ENCODE assay signal across 16 cellular contexts in genomic region chr9:109448223-109448622, GRCh38. TPM values are rescaled to one million over a fixed set of nuclear protein-coding genes. Genes with fewer than 3 reads are reported as not detected.
DNase-seq lines count a peak whose midpoint lies in the region; ATAC-seq and TF ChIP-seq lines count a peak whose summit lies in the region.
"Had no signal": no experiment of that assay in that cellular context is flagged by ENCODE, and none has a peak within 500 bp of the region (broad histone marks: within the 10 kb centered on the region; RNA-seq: fewer than 3 reads in every experiment).

No MANE protein-coding gene starts in this region.

- TF ChIP-seq CTCF in Loucy (conservative IDR thresholded peaks at IDR 0.05; ENCODE audit: low read length) (no peak), MCF 10A (IDR thresholded peaks at IDR 0.05; ENCODE audit: unreplicated experiment) (no peak)

- peaks cover 28% of the 10 kb centered on the region for H3K4me1 Mint-ChIP-seq in MCF 10A (ENCODE audit: insufficient read depth, unreplicated experiment)

- H3K36me3 ChIP-seq in BLaER1 treated with 17β-estradiol and CSF1 and Interleukin-3, amounts not matched to agents 10 nM and 100 nM = no peaks in the 10 kb centered on the region
- H3K36me3 ChIP-seq in Loucy (ENCODE audit: insufficient read depth, low read length) (no peaks in the 10 kb centered on the region), mesodermal cell (ENCODE audit: control insufficient read depth, insufficient read depth, low read length) (no peaks in the 10 kb centered on the region)

- H3K27me3 Mint-ChIP-seq in MCF 10A (ENCODE audit: insufficient read depth, unreplicated experiment) = no peaks in the 10 kb centered on the region
- H3K27me3 Mint-ChIP-seq: progenitor cell of endocrine pancreas had no signal

- H3K27ac Mint-ChIP-seq in MCF 10A (ENCODE audit: low read depth, unreplicated experiment) = peak overlapping the region; percentile 8
- H3K27ac Mint-ChIP-seq: CD8-positive, alpha-beta T cell; progenitor cell of endocrine pancreas; stimulated activated effector memory CD8-positive, alpha-beta T cell treated with anti-CD3 and anti-CD28 coated beads, Interleukin-12 subunit alpha, Interleukin-12 subunit beta, amount 100 ng/mL, for 72 hours had no signal

- DNase-seq in MCF 10A (ENCODE audit: unreplicated experiment) (no peak), NCI-H1105 treated with DMSO at 0.1 percent for 48 hours (lab: John Stamatoyannopoulos, UW) (no peak)
- DNase-seq: activated T-cell treated with anti-CD3 and anti-CD28 coated beads, Interleukin-2, amount 50 U/mL, for 1 hour; body of pancreas; CD8-positive, alpha-beta T cell; mucosa of descending colon; NCI-H1048; NCI-H510A had no signal

- no peaks in the 10 kb centered on the region for H3K9me2 ChIP-seq in Loucy (replicated peaks; ENCODE audit: low read depth, low read length)

- H3K9ac ChIP-seq in BLaER1 treated with 17β-estradiol and CSF1 and Interleukin-3, amounts not matched to agents 10 nM and 100 nM = peak overlapping the region in 1 of 11 experiments; percentile 17; a peak in 1 of 22 replicates
- peak overlapping the region; percentile 8 for H3K9ac ChIP-seq in Loucy (ENCODE audit: low read depth, low read length, poor library complexity, severe bottlenecking)

- H3K27me3 ChIP-seq in BLaER1 treated with 17β-estradiol and CSF1 and Interleukin-3, amounts not matched to agents 10 nM and 100 nM = peaks cover 0 to 99% (median 0%) of the 10 kb centered on the region in 11 experiments; a peak in 8 of 22 replicates
- no peaks in the 10 kb centered on the region for H3K27me3 ChIP-seq in Loucy (ENCODE audit: insufficient read depth, low read length, poor library complexity, severe bottlenecking)
- H3K27me3 ChIP-seq: body of pancreas had no signal

- POLR2A ChIA-PET in MCF 10A (lab: Yijun Ruan, JAX) = interaction anchor here (0.8 to 10.5 kb wide), 3 partner anchors 8 to 20 kb away, joined by 3 to 344 read pairs (median 7); no protein-coding TSS in a partner anchor

- BruUV-seq in MCF 10A (replicated peaks; lab: Mats Ljungman, UMichigan) = no TSS peak

- peaks cover 0 to 15% (median 7%) of the 10 kb centered on the region in 11 experiments; a peak in 10 of 22 replicates for H3K9me3 ChIP-seq in BLaER1 treated with 17β-estradiol and CSF1 and Interleukin-3, amounts not matched to agents 10 nM and 100 nM (replicated peaks in 1 of 11)
- no peaks in the 10 kb centered on the region for H3K9me3 ChIP-seq in Loucy (ENCODE audit: insufficient read depth, low read depth, low read length)
- H3K9me3 ChIP-seq in mesodermal cell (ENCODE audit: control insufficient read depth, low read length) = no peaks in the 10 kb centered on the region
- H3K9me3 ChIP-seq: body of pancreas, mucosa of descending colon had no signal

- CTCF ChIA-PET in MCF 10A (lab: Yijun Ruan, JAX) = interaction anchor here (0.6 to 14.7 kb wide), 9 partner anchors 7 to 993 kb away, joined by 3 to 225 read pairs (median 3); no protein-coding TSS in a partner anchor

- peak overlapping the region; percentile 40 to 89 (median 69); a peak in 21 of 22 replicates for H3K4me2 ChIP-seq in BLaER1 treated with 17β-estradiol and CSF1 and Interleukin-3, amounts not matched to agents 10 nM and 100 nM
- peak overlapping the region; percentile 64 for H3K4me2 ChIP-seq in Loucy (ENCODE audit: low read depth, low read length, poor library complexity, severe bottlenecking)

- no peak overlapping the region for H2AFZ ChIP-seq in Loucy (ENCODE audit: low read length)

- H3K36me3 Mint-ChIP-seq in MCF 10A (ENCODE audit: insufficient read depth, unreplicated experiment) = peaks cover 16% of the 10 kb centered on the region
- H3K36me3 Mint-ChIP-seq: CD8-positive, alpha-beta T cell; stimulated activated effector memory CD8-positive, alpha-beta T cell treated with anti-CD3 and anti-CD28 coated beads, Interleukin-12 subunit alpha, Interleukin-12 subunit beta, amount 100 ng/mL, for 72 hours had no signal

- peak overlapping the region in 4 of 11 experiments; percentile 30 to 66 (median 41); a peak in 6 of 22 replicates for H3K27ac ChIP-seq in BLaER1 treated with 17β-estradiol and CSF1 and Interleukin-3, amounts not matched to agents 10 nM and 100 nM
- peak overlapping the region; percentile 41 for H3K27ac ChIP-seq in mesodermal cell (ENCODE audit: low read depth, low read length, severe bottlenecking)
- H3K27ac ChIP-seq: body of pancreas had no signal

- 84 to 91% methylated on average over 2 to 3 of the region's 3 CpGs for WGBS in mesodermal cell (ENCODE audit: insufficient coverage in 2 of 2), 2 experiments

- intact Hi-C loops in MCF 10A (cut with micrococcal nuclease) = no loop called here

- H3K9me3 Mint-ChIP-seq in MCF 10A (ENCODE audit: unreplicated experiment) = no peaks in the 10 kb centered on the region
- H3K9me3 Mint-ChIP-seq: CD8-positive, alpha-beta T cell; stimulated activated effector memory CD8-positive, alpha-beta T cell treated with anti-CD3 and anti-CD28 coated beads, Interleukin-12 subunit alpha, Interleukin-12 subunit beta, amount 100 ng/mL, for 72 hours had no signal

- no peaks in the 10 kb centered on the region for H3K79me2 ChIP-seq in Loucy (ENCODE audit: insufficient read depth, low read length)

- no peak for ATAC-seq in GM19395 (IDR thresholded peaks at IDR 0.05; ENCODE audit: unreplicated experiment)
- ATAC-seq in GM21526 (IDR thresholded peaks at IDR 0.05; ENCODE audit: low FRiP score, unreplicated experiment) = no peak
- ATAC-seq in GM19035 (IDR thresholded peaks at IDR 0.05; ENCODE audit: unreplicated experiment) = no peak
- ATAC-seq: body of pancreas; CD8-positive, alpha-beta T cell; mucosa of descending colon had no signal

- peaks cover 0 to 20% (median 0%) of the 10 kb centered on the region in 11 experiments; a peak in 3 of 22 replicates for H4K20me1 ChIP-seq in BLaER1 treated with 17β-estradiol and CSF1 and Interleukin-3, amounts not matched to agents 10 nM and 100 nM
- no peaks in the 10 kb centered on the region for H4K20me1 ChIP-seq in Loucy (ENCODE audit: insufficient read depth, low read length, poor library complexity, severe bottlenecking)

- no peak overlapping the region for H3K4me3 ChIP-seq in BLaER1 treated with 17β-estradiol and CSF1 and Interleukin-3, amounts not matched to agents 10 nM and 100 nM
- H3K4me3 ChIP-seq in Loucy (ENCODE audit: low read length, poor library complexity, severe bottlenecking) = peak overlapping the region; percentile 43
- H3K4me3 ChIP-seq in mesodermal cell (ENCODE audit: extremely low read depth, insufficient read depth, low read length, poor library complexity, severe bottlenecking) = no peak overlapping the region
- H3K4me3 ChIP-seq: body of pancreas, mucosa of descending colon had no signal

- H3K4me3 Mint-ChIP-seq in MCF 10A (ENCODE audit: unreplicated experiment) = no peak overlapping the region
- H3K4me3 Mint-ChIP-seq: CD8-positive, alpha-beta T cell; stimulated activated effector memory CD8-positive, alpha-beta T cell treated with anti-CD3 and anti-CD28 coated beads, Interleukin-12 subunit alpha, Interleukin-12 subunit beta, amount 100 ng/mL, for 72 hours had no signal

- no peaks in the 10 kb centered on the region for H3F3A ChIP-seq in Loucy (ENCODE audit: low read depth)

- H3K4me1 ChIP-seq in BLaER1 treated with 17β-estradiol and CSF1 and Interleukin-3, amounts not matched to agents 10 nM and 100 nM = peaks cover 23 to 60% (median 33%) of the 10 kb centered on the region in 10 experiments
- H3K4me1 ChIP-seq in Loucy (ENCODE audit: insufficient read depth, low read length, poor library complexity, severe bottlenecking) (peaks cover 32% of the 10 kb centered on the region), mesodermal cell (ENCODE audit: control insufficient read depth, insufficient read depth, low read length, poor library complexity, severe bottlenecking) (peaks cover 27% of the 10 kb centered on the region)
- H3K4me1 ChIP-seq: body of pancreas had no signal

RNA-seq across cellular contexts. Expression of gene PTPN3, which starts 49.9 kb away (rescaled TPM):
- total RNA-seq in MCF 10A (2022) = 6.3 and 6.9 TPM in 2 replicates
- polyA plus RNA-seq in mesodermal cell (2013, experiment 1 of 2) = 1.2 TPM
- polyA plus RNA-seq in mesodermal cell (2013, experiment 2 of 2) = 2.3 TPM
- total RNA-seq: CD8-positive, alpha-beta T cell had no signal
